Comparison of ENCODE assay signal across 25 cellular contexts in genomic region chr16:12793120-12793889, GRCh38. TPM values are rescaled to one million over a fixed set of nuclear protein-coding genes. Genes with fewer than 3 reads are reported as not detected.
A peak's percentile ranks its signal among the peaks of the same experiment; 100 is the strongest.
DNase-seq lines count a peak whose midpoint lies in the region; ATAC-seq, FAIRE-seq and TF ChIP-seq lines count a peak whose summit lies in the region.
"Had no signal": no experiment of that assay in that cellular context is flagged by ENCODE, and none has a peak within 500 bp of the region (broad histone marks: within the 10 kb centered on the region; RNA-seq: fewer than 3 reads in every experiment).

No MANE protein-coding gene starts in this region.

- intact Hi-C loops in left colon (cut with DNase I, micrococcal nuclease), result no loop called here

- H3K4me3 ChIP-seq in DND-41 (ENCODE audit: low read depth in 1 of 2, low read length in 2 of 2), result no peak overlapping the region
- no peak overlapping the region for H3K4me3 ChIP-seq in H1 (ENCODE audit: extremely low read depth in 1 of 4, insufficient read depth in 2 of 4, low read depth in 3 of 4, low read length in 4 of 4)
- H3K4me3 ChIP-seq in gastroesophageal sphincter, result no peak overlapping the region
- H3K4me3 ChIP-seq: SJSA1 had no signal

- no peak overlapping the region for H4K91ac ChIP-seq in H1 (replicated peaks; ENCODE audit: insufficient read length, low read length)

- no peaks in the 10 kb centered on the region for H3K79me1 ChIP-seq in H1 (ENCODE audit: low read depth, low read length)

- H3K27me3 ChIP-seq in DND-41 (ENCODE audit: insufficient read depth, low read length, poor library complexity) (no peaks in the 10 kb centered on the region), H1 (replicated peaks in 1 of 4; ENCODE audit: control insufficient read depth in 3 of 4, extremely low read depth in 1 of 4, insufficient read depth in 3 of 4, low read length in 3 of 4) (no peaks in the 10 kb centered on the region), gastroesophageal sphincter (no peaks in the 10 kb centered on the region)
- H3K27me3 ChIP-seq: SJSA1 had no signal

- H4K5ac ChIP-seq in H1 (ENCODE audit: insufficient read length, low read depth, low read length), result no peak overlapping the region

- CTCF ChIA-PET in H1 (lab: Charles Lee; ENCODE audit: partially characterized antibody), result interaction anchor here (0.6 to 2.9 kb wide), 16 partner anchors 9 to 974 kb away, joined by 3 to 26 read pairs (median 3); no protein-coding TSS in a partner anchor

- H2AFZ ChIP-seq in DND-41 (ENCODE audit: low read depth, low read length) (no peak overlapping the region), H1 (ENCODE audit: low read length) (0 out of 2 replicates have a peak overlapping the region, but pooled peaks have one; percentile 10)

- H3K4me2 ChIP-seq in DND-41 (ENCODE audit: insufficient read depth, low read length), result no peak overlapping the region
- no peak overlapping the region for H3K4me2 ChIP-seq in H1 (ENCODE audit: insufficient read depth in 1 of 2, low read depth in 2 of 2, low read length in 2 of 2)

- H3K56ac ChIP-seq in H1 (replicated peaks; ENCODE audit: insufficient read length, low read depth, low read length), result no peak overlapping the region

- H2BK20ac ChIP-seq in H1 (ENCODE audit: low read length), result no peak overlapping the region

- TF ChIP-seq CTCF in DND-41 (IDR thresholded peaks at IDR 0.05; ENCODE audit: borderline replicate concordance, extremely low read depth, low read length, poor library complexity, severe bottlenecking) (peak; percentile 10), H1 (IDR thresholded peaks at IDR 0.05; ENCODE audit: control extremely low read depth in 1 of 3, insufficient read depth in 1 of 3, low read depth in 1 of 3, low read length in 3 of 3) (peak; percentile 50 to 69 (median 65)), gastroesophageal sphincter (IDR thresholded peaks at IDR 0.05) (no peak)

- H2BK120ac ChIP-seq in H1 (replicated peaks; ENCODE audit: low read depth, low read length), result no peak overlapping the region

- peaks cover 2% of the 10 kb centered on the region for H3K9me3 ChIP-seq in DND-41 (ENCODE audit: insufficient read depth, low read length, severe bottlenecking)
- H3K9me3 ChIP-seq in H1 (ENCODE audit: insufficient read depth in 2 of 2, low read depth in 1 of 2, low read length in 1 of 2), result no peaks in the 10 kb centered on the region
- no peaks in the 10 kb centered on the region for H3K9me3 ChIP-seq in gastroesophageal sphincter
- H3K9me3 ChIP-seq: SJSA1 had no signal

- 74% methylated on average over 9 of the region's 9 CpGs; no CpG with 5 or more reads in 1 of the 2 experiments for WGBS in H1 (ENCODE audit: extremely low coverage in 1 of 2, insufficient coverage in 1 of 2, insufficient read length in 1 of 2, insufficient replicate concordance in 2 of 2, low coverage in 1 of 2, low lambda C conversion rate in 2 of 2, missing lambda C conversion rate in 1 of 2), 2 experiments
- WGBS in gastroesophageal sphincter (ENCODE audit: low coverage in 1 of 2), 2 donors, result 71 to 82% methylated on average over 1 to 9 of the region's 9 CpGs

- H3K23me2 ChIP-seq in H1 (ENCODE audit: low read depth, low read length), result no peaks in the 10 kb centered on the region

- H3K79me2 ChIP-seq in DND-41 (ENCODE audit: insufficient read depth, low read length) (no peaks in the 10 kb centered on the region), H1 (ENCODE audit: control insufficient read depth in 1 of 2, insufficient read depth in 2 of 2, low read length in 2 of 2) (no peaks in the 10 kb centered on the region; a peak in 1 of 4 replicates)

- TF ChIP-seq EP300 in H1 (IDR thresholded peaks at IDR 0.05; ENCODE audit: borderline replicate concordance in 1 of 2, low read depth in 2 of 2, low read length in 2 of 2), result no peak
- TF ChIP-seq EP300 in gastroesophageal sphincter (IDR thresholded peaks at IDR 0.05), result no peak

- H2BK15ac ChIP-seq in H1 (ENCODE audit: low read length), result no peak overlapping the region

- POLR2A ChIA-PET in H1 (lab: Charles Lee; ENCODE audit: partially characterized antibody), result interaction anchor here (1.0 to 1.7 kb wide), 3 partner anchors 8 to 10 kb away, joined by 4 to 8 read pairs (median 5); partner anchors contain the start of gene CPPED1

- H3K36me3 ChIP-seq in DND-41 (ENCODE audit: insufficient read depth, low read length), result no peaks in the 10 kb centered on the region
- H3K36me3 ChIP-seq in H1 (ENCODE audit: control insufficient read depth in 2 of 4, insufficient read depth in 4 of 4, low read length in 3 of 4), result no peaks in the 10 kb centered on the region
- H3K36me3 ChIP-seq in gastroesophageal sphincter, result peaks cover 0 to 6% of the 10 kb centered on the region in 2 donors
- H3K36me3 ChIP-seq: SJSA1 had no signal

- H2AK5ac ChIP-seq in H1 (ENCODE audit: low read depth, low read length), result no peak overlapping the region

- FAIRE-seq in H1 (lab: Jason Lieb, UNC), result no peak
- FAIRE-seq: HTR-8/SVneo had no signal

- H2BK5ac ChIP-seq in H1 (ENCODE audit: low read depth, low read length), result no peak overlapping the region

- H3K9ac ChIP-seq in DND-41 (ENCODE audit: low read depth, low read length), result no peak overlapping the region
- no peak overlapping the region for H3K9ac ChIP-seq in H1 (replicated peaks in 1 of 4; ENCODE audit: extremely low read depth in 1 of 4, low read depth in 3 of 4, low read length in 3 of 4)

- no peak for ATAC-seq in DND-41 (ENCODE audit: insufficient read depth, low read depth)
- ATAC-seq in gastroesophageal sphincter, result no peak
- no peak for ATAC-seq in left colon
- ATAC-seq: CD8-positive, alpha-beta T cell; Panc1 had no signal

- no peak overlapping the region for H3K23ac ChIP-seq in H1 (ENCODE audit: insufficient read length)

- no peak overlapping the region for H3K18ac ChIP-seq in H1 (ENCODE audit: extremely low read depth, low read length)

- peak; percentile 54 to 63 for TF ChIP-seq RAD21 in H1 (IDR thresholded peaks at IDR 0.05 in 1 of 2, conservative IDR thresholded peaks at IDR 0.05 in 1 of 2; ENCODE audit: low read depth in 2 of 2, low read length in 2 of 2)

- TF ChIP-seq POLR2A in H1 (IDR thresholded peaks at IDR 0.05; ENCODE audit: control extremely low read depth in 1 of 2, low read depth in 2 of 2, low read length in 2 of 2) (no peak), gastroesophageal sphincter (IDR thresholded peaks at IDR 0.05) (no peak)

- no peaks in the 10 kb centered on the region for H4K20me1 ChIP-seq in DND-41 (ENCODE audit: insufficient read depth, low read length)
- H4K20me1 ChIP-seq in H1 (replicated peaks in 1 of 2; ENCODE audit: control insufficient read depth in 1 of 2, insufficient read depth in 2 of 2, low read length in 2 of 2), result peaks cover 0 to 1% of the 10 kb centered on the region in 2 experiments

- H3K4me1 ChIP-seq in DND-41 (ENCODE audit: insufficient read depth, low read length), result no peaks in the 10 kb centered on the region
- H3K4me1 ChIP-seq in H1 (replicated peaks in 1 of 4; ENCODE audit: control insufficient read depth in 3 of 4, insufficient read depth in 4 of 4, low read length in 3 of 4), result peaks cover 0 to 3% (median 1%) of the 10 kb centered on the region in 4 experiments; a peak in 1 of 7 replicates
- H3K4me1 ChIP-seq in gastroesophageal sphincter, result no peaks in the 10 kb centered on the region
- H3K4me1 ChIP-seq: SJSA1 had no signal

- no peak overlapping the region for H3K4ac ChIP-seq in H1 (replicated peaks; ENCODE audit: insufficient read length, low read depth, low read length)

- no peak overlapping the region for H3K14ac ChIP-seq in H1 (ENCODE audit: insufficient read length)

- H3K27ac ChIP-seq in DND-41 (ENCODE audit: low read length) (no peak overlapping the region), H1 (ENCODE audit: low read depth, low read length) (no peak overlapping the region), gastroesophageal sphincter (no peak overlapping the region)
- H3K27ac ChIP-seq: SJSA1 had no signal

- no peak for DNase-seq in DND-41
- peak; percentile 77 for DNase-seq in OCI-M1 (lab: John Stamatoyannopoulos, UW)
- peak; percentile 17 to 67 for DNase-seq in H1 (ENCODE audit: low read depth in 1 of 2, low spot score in 2 of 2)
- peak; percentile 73 for DNase-seq in iPS-NIHi7 (ENCODE audit: extremely low spot score)
- no peak for DNase-seq in left colon
- no peak for DNase-seq in DMS53 treated with DMSO at 0.1 percent for 48 hours (lab: John Stamatoyannopoulos, UW; ENCODE audit: unreplicated experiment)
- DNase-seq in retina, result no peak
- DNase-seq: AML-193; C1 segment of cervical spinal cord; Calu3; CD8-positive, alpha-beta T cell; DMS153; GF-D8; HCEC 1CT; Karpas-422; MV-4-11; NCI-H1105 treated with DMSO at 0.1 percent for 48 hours; NCI-H2029 treated with DMSO at 0.1 percent for 48 hours; NCI-H226; NCI-H510A treated with DMSO at 0.1 percent for 48 hours; NCI-H748 treated with DMSO at 0.1 percent for 48 hours had no signal

- no peak overlapping the region for H4K8ac ChIP-seq in H1 (ENCODE audit: extremely low read depth, insufficient read depth, low read length)

- no peak overlapping the region for H2BK12ac ChIP-seq in H1 (ENCODE audit: low read depth, low read length)

TF ChIP-seq in H1, 55 proteins besides CTCF, POLR2A, EP300 and RAD21 (continues in another document):
- TF ChIP-seq SIRT6 (IDR thresholded peaks at IDR 0.05; ENCODE audit: low read length) (no peak), PHF8 (conservative IDR thresholded peaks at IDR 0.05; ENCODE audit: low read depth, low read length) (no peak), RNF2 (IDR thresholded peaks at IDR 0.05; ENCODE audit: borderline replicate concordance, low read depth, low read length, missing control alignments, poor library complexity, severe bottlenecking) (no peak)

RNA-seq across cellular contexts. Expression of gene CPPED1, which starts 10.4 kb away (rescaled TPM):
- 11.2 and 11.5 TPM in 2 replicates for total RNA-seq in H1 (2021; fragmentation: NEBNext Ultra II Directional; extraction: Animal tissue kit (Norgen Biotek cat#: 25700))
- polyA plus RNA-seq in H1 (2011; rRNA removed), result 3.5 and 4.5 TPM in 2 replicates
- 4.4 TPM for polyA plus RNA-seq in H1 (2011; cell fraction: cytosol; rRNA removed)
- polyA plus RNA-seq in H1 (2011; cell fraction: nucleus; rRNA removed), result 3.1 TPM
- polyA plus RNA-seq in H1 (2012, experiment 1 of 2), result 3.5 to 6.4 TPM (median 5.4 TPM) in 4 replicates
- 1.5 TPM for polyA plus RNA-seq in H1 (2012, experiment 2 of 2)
- polyA plus RNA-seq in H1 (2013, experiment 1 of 2), result 6.4 TPM
- 5.9 TPM for polyA plus RNA-seq in H1 (2013, experiment 2 of 2)
- 7.0 and 9.9 TPM in 2 replicates for polyA minus RNA-seq in H1 (2011; rRNA and poly(A)+ RNA removed)
- polyA minus RNA-seq in H1 (2011; cell fraction: cytosol; rRNA and poly(A)+ RNA removed), result 3.7 TPM
- 8.0 TPM for polyA minus RNA-seq in H1 (2011; cell fraction: nucleus; rRNA and poly(A)+ RNA removed)
- total RNA-seq in gastroesophageal sphincter (10 to 100 TPM in 2 of 4 donors, 1 to 10 TPM in 2; 7.3 to 24.5 (median 11.8) TPM), left colon (10 to 100 TPM; 22.0 to 24.0 TPM)
- total RNA-seq: Calu3 had no signal

Comparison
In these comparisons a context has a peak if more than half of its experiments do, and no peak if none do; other contexts are left out.
1. DNase-seq: peak in OCI-M1 (single experiment), H1 (2 of 2) and iPS-NIHi7 (single experiment); none in DND-41 (single experiment), left colon (0 of 2), DMS53 treated with DMSO at 0.1 percent for 48 hours (single experiment) and retina (single experiment).
2. CTCF ChIP-seq: peak in DND-41 (single experiment) and H1 (3 of 3); none in gastroesophageal sphincter (0 of 4).